In genomic region chr7:12827219-12827821, GRCh38 we compare ENCODE assay signal across 1 cellular context.
TF ChIP-seq lines count a peak whose summit lies in the region.

No MANE protein-coding gene starts in this region.

TF ChIP-seq in GM23338, 12 proteins besides CTCF, POLR2A, EP300 and RAD21 (continued from another document):
- TF ChIP-seq ZNF462 (CRISPR knock-in tag; IDR thresholded peaks at IDR 0.05): no peak
- no peak for TF ChIP-seq EZH2phosphoT487 (IDR thresholded peaks at IDR 0.05; ENCODE audit: unreplicated experiment)
- TF ChIP-seq JUNB (IDR thresholded peaks at IDR 0.05; ENCODE audit: unreplicated experiment): no peak
- no peak for TF ChIP-seq ETS1 (IDR thresholded peaks at IDR 0.05)
- no peak for TF ChIP-seq NANOG (IDR thresholded peaks at IDR 0.05; ENCODE audit: borderline replicate concordance)
- TF ChIP-seq REST (IDR thresholded peaks at IDR 0.05; ENCODE audit: unreplicated experiment): no peak
